In the genomic region with DNA sequence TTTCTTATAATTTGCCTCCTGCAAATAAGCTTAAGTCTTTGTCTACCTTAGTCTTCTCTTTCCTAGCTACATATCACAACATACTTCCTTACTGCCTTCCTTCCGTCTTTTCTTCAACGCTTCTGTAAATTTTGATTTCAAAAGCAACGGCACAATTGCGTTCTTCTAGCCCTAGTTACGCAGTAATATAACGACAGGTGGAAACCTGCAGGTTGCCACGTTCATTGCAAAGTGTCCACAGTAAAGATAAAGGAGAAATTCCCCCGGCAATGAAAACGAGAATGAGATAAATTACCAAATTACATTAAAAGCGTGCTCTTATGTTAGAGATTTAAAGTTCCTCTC, we compare ENCODE assay signal across 8 cellular contexts. TPM values are rescaled to one million over a fixed set of nuclear protein-coding genes. Genes with fewer than 3 reads are reported as not detected.
DNase-seq lines count a peak whose midpoint lies in the region; ATAC-seq and TF ChIP-seq lines count a peak whose summit lies in the region.

No MANE protein-coding gene starts in this region.

- H3K4me3 ChIP-seq in DND-41 (ENCODE audit: low read depth in 1 of 2, low read length in 2 of 2) (peak overlapping the region; percentile 52 to 96), LNCaP clone FGC (ENCODE audit: low read depth, low read length) (peak overlapping the region; percentile 85), breast epithelium (peak overlapping the region; percentile 81 to 97 (median 92)), mesodermal cell (ENCODE audit: extremely low read depth, insufficient read depth, low read length, poor library complexity, severe bottlenecking) (peak overlapping the region; percentile 97)

- peak overlapping the region; percentile 85 for H2AFZ ChIP-seq in DND-41 (ENCODE audit: low read depth, low read length)

- peak overlapping the region; percentile 92 for H3K9ac ChIP-seq in DND-41 (ENCODE audit: low read depth, low read length)

- H3K36me3 ChIP-seq in DND-41 (ENCODE audit: insufficient read depth, low read length) (peaks cover 42% of the 10 kb centered on the region), breast epithelium (no peaks in the 10 kb centered on the region), mesodermal cell (ENCODE audit: control insufficient read depth, insufficient read depth, low read length) (peaks cover 34% of the 10 kb centered on the region)

- H4K20me1 ChIP-seq in DND-41 (ENCODE audit: insufficient read depth, low read length), result peaks cover 30% of the 10 kb centered on the region

- peaks cover 60% of the 10 kb centered on the region for H3K79me2 ChIP-seq in DND-41 (ENCODE audit: insufficient read depth, low read length)

- no peak for TF ChIP-seq CTCF in DND-41 (IDR thresholded peaks at IDR 0.05; ENCODE audit: borderline replicate concordance, extremely low read depth, low read length, poor library complexity, severe bottlenecking)
- no peak for TF ChIP-seq CTCF in LNCaP clone FGC (IDR thresholded peaks at IDR 0.05; ENCODE audit: control insufficient read depth, extremely low read depth, insufficient read depth)
- no peak for TF ChIP-seq CTCF in breast epithelium (IDR thresholded peaks at IDR 0.05)

- 52 to 73% methylated on average over 7 of the region's 10 CpGs for WGBS in mesodermal cell (ENCODE audit: insufficient coverage in 2 of 2), 2 experiments

- H3K4me2 ChIP-seq in DND-41 (ENCODE audit: insufficient read depth, low read length), result peak overlapping the region; percentile 83

- no peak for TF ChIP-seq POLR2A in breast epithelium (IDR thresholded peaks at IDR 0.05)

- H3K4me1 ChIP-seq in DND-41 (ENCODE audit: insufficient read depth, low read length) (peaks cover 38% of the 10 kb centered on the region), breast epithelium (peaks cover 4 to 10% of the 10 kb centered on the region in 2 donors), mesodermal cell (ENCODE audit: control insufficient read depth, insufficient read depth, low read length, poor library complexity, severe bottlenecking) (peaks cover 5% of the 10 kb centered on the region)

- ATAC-seq in DND-41 (ENCODE audit: insufficient read depth, low read depth) (peak; percentile 18), GM21528 (IDR thresholded peaks at IDR 0.05; ENCODE audit: low FRiP score, unreplicated experiment) (peak; percentile 16)

- H3K9me3 ChIP-seq in DND-41 (ENCODE audit: insufficient read depth, low read length, severe bottlenecking) (no peaks in the 10 kb centered on the region), breast epithelium (peaks cover 4 to 10% of the 10 kb centered on the region in 2 donors), mesodermal cell (ENCODE audit: control insufficient read depth, low read length) (no peaks in the 10 kb centered on the region)

- DNase-seq in DND-41 (no peak), LNCaP clone FGC (ENCODE audit: low read depth) (no peak), breast epithelium (ENCODE audit: low spot score in 2 of 2) (no peak), NCI-H2081 treated with DMSO at 0.1 percent for 48 hours (lab: John Stamatoyannopoulos, UW) (no peak), HuH-7 (ENCODE audit: low spot score) (no peak), LoVo (ENCODE audit: low spot score) (no peak)

- intact Hi-C loops in breast epithelium (cut with DNase I; ENCODE audit: low total_unique reads), result no loop called here

- no peaks in the 10 kb centered on the region for H3K27me3 ChIP-seq in DND-41 (ENCODE audit: insufficient read depth, low read length, poor library complexity)
- no peaks in the 10 kb centered on the region for H3K27me3 ChIP-seq in breast epithelium

- H3K27ac ChIP-seq in DND-41 (ENCODE audit: low read length) (peak overlapping the region; percentile 98), breast epithelium (peak overlapping the region; percentile 97 to 98), mesodermal cell (ENCODE audit: low read depth, low read length, severe bottlenecking) (peak overlapping the region; percentile 97)

RNA-seq across cellular contexts. Expression of gene PSMD7, which starts 0.5 kb away (rescaled TPM):
- total RNA-seq in breast epithelium, result 10 to 100 TPM; 51.5 to 99.9 (median 76.0) TPM
- 116 TPM for polyA plus RNA-seq in mesodermal cell (2013, experiment 1 of 2)
- 129 TPM for polyA plus RNA-seq in mesodermal cell (2013, experiment 2 of 2)
